ENCODE assay signal across 18 cellular contexts in the genomic region with DNA sequence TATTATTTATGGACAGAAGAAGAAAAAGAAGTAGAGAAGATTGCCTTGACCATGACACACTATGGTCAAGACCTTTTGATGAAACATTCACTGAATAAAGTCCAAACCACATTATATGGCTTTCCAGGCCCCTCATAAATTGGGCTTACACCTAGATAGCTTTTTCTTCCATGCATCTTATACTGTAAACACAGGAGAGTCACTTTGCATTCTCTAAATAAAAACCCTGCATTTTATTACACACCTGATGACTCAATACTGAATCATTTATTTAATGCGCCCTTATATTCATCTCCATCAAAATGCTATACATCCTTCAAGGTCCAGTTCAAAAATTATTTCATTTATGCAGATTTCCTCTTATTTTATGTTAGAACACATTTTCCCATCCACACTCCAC.
A peak's percentile ranks its signal among the peaks of the same experiment; 100 is the strongest.
DNase-seq lines count a peak whose midpoint lies in the region; ATAC-seq and TF ChIP-seq lines count a peak whose summit lies in the region.
"Had no signal": no experiment of that assay in that cellular context is flagged by ENCODE, and none has a peak within 500 bp of the region (broad histone marks: within the 10 kb centered on the region; RNA-seq: fewer than 3 reads in every experiment).

No MANE protein-coding gene starts in this region.

- H3K4me1 ChIP-seq in RWPE2 (ENCODE audit: insufficient read depth, poor library complexity, severe bottlenecking) (peaks cover 12% of the 10 kb centered on the region), foreskin keratinocyte (peaks cover 12% of the 10 kb centered on the region)
- H3K4me1 ChIP-seq: BLaER1, Caco-2 had no signal

- H3K9me3 ChIP-seq in RWPE2 (ENCODE audit: severe bottlenecking), result peaks cover 4% of the 10 kb centered on the region

- H3K4me3 ChIP-seq in RWPE2 (ENCODE audit: severe bottlenecking), result no peak overlapping the region
- H3K4me3 ChIP-seq: BLaER1, GM12878, GM23338 had no signal

- TF ChIP-seq CTCF in RWPE2 (IDR thresholded peaks at IDR 0.05; ENCODE audit: poor library complexity, severe bottlenecking), result no peak
- TF ChIP-seq CTCF in foreskin keratinocyte (conservative IDR thresholded peaks at IDR 0.05), result no peak

- H3K36me3 ChIP-seq in RWPE2 (ENCODE audit: low read depth), result no peaks in the 10 kb centered on the region
- H3K36me3 ChIP-seq: BLaER1 had no signal

- H3K27ac ChIP-seq in RWPE2 (ENCODE audit: poor library complexity, severe bottlenecking), result no peak overlapping the region
- H3K27ac ChIP-seq in foreskin keratinocyte, result no peak overlapping the region
- H3K27ac ChIP-seq: BLaER1, C4-2B had no signal

- DNase-seq in M059J (ENCODE audit: low read depth), result peak; percentile 70
- DNase-seq in RWPE2 (ENCODE audit: low spot score), result no peak
- peak in 1 of 2 donors; percentile 49 for DNase-seq in foreskin keratinocyte
- DNase-seq in stimulated activated CD4-positive, alpha-beta T cell treated with anti-CD3 and anti-CD28 coated beads, Interleukin-12 subunit alpha, Interleukin-12 subunit beta, amount 100 ng/mL, for 4 hours, result no peak
- DNase-seq: Caco-2; CD4-positive, CD25-positive, alpha-beta regulatory T cell; CD8-positive, alpha-beta T cell; DMS153; DND-41; GDM1; H9 had no signal

- H3K27me3 ChIP-seq in RWPE2 (ENCODE audit: insufficient read depth, poor library complexity, severe bottlenecking), result no peaks in the 10 kb centered on the region
- no peaks in the 10 kb centered on the region for H3K27me3 ChIP-seq in foreskin keratinocyte
- H3K27me3 ChIP-seq: BLaER1 had no signal

- ATAC-seq in RWPE2 (ENCODE audit: low read depth), result peak; percentile 50; the same call in 1 of the 3 replicates
- peak; percentile 80 for ATAC-seq in foreskin keratinocyte
- no peak for ATAC-seq in GM21381 (IDR thresholded peaks at IDR 0.05; ENCODE audit: unreplicated experiment)
- ATAC-seq in HG03442 (IDR thresholded peaks at IDR 0.05; ENCODE audit: unreplicated experiment), result no peak
- ATAC-seq: CD8-positive, alpha-beta T cell; GM12878; GM23338; HCT116 had no signal

Comparison
In these comparisons a context has a peak if more than half of its experiments do, and no peak if none do; other contexts are left out.
1. ATAC-seq: peak in RWPE2 (single experiment) and foreskin keratinocyte (single experiment); none in GM21381 (single experiment) and HG03442 (single experiment).